In genomic region chr9:130451004-130451390, GRCh38 we compare ENCODE assay signal across 13 cellular contexts. TPM values are rescaled to one million over a fixed set of nuclear protein-coding genes. Genes with fewer than 3 reads are reported as not detected.
DNase-seq lines count a peak whose midpoint lies in the region; ATAC-seq and TF ChIP-seq lines count a peak whose summit lies in the region.
"Had no signal": no experiment of that assay in that cellular context is flagged by ENCODE, and none has a peak within 500 bp of the region (broad histone marks: within the 10 kb centered on the region; RNA-seq: fewer than 3 reads in every experiment).

No MANE protein-coding gene starts in this region.

- WGBS in esophagus squamous epithelium, 2 donors: 52 to 58% methylated on average over 4 to 6 of the region's 14 CpGs

- H3K27me3 ChIP-seq in esophagus squamous epithelium (peaks cover 0 to 19% (median 0%) of the 10 kb centered on the region in 4 donors), tibial artery (no peaks in the 10 kb centered on the region)

- TF ChIP-seq CTCF in esophagus squamous epithelium (IDR thresholded peaks at IDR 0.05) (no peak), osteocyte (IDR thresholded peaks at IDR 0.05) (no peak), tibial artery (IDR thresholded peaks at IDR 0.05) (no peak)

- ATAC-seq in GM19455 (IDR thresholded peaks at IDR 0.05; ENCODE audit: unreplicated experiment) (no peak), GM21381 (IDR thresholded peaks at IDR 0.05; ENCODE audit: unreplicated experiment) (no peak)
- ATAC-seq: stimulated activated naive CD8-positive, alpha-beta T cell treated with anti-CD3 and anti-CD28 coated beads, Interleukin-15, Interleukin-2, amounts not matched to agents 100 U/mL and 50 U/mL, for 24 hours had no signal

- H3K4me1 ChIP-seq in esophagus squamous epithelium: peaks cover 31 to 66% (median 41%) of the 10 kb centered on the region in 3 donors
- peaks cover 0 to 62% (median 44%) of the 10 kb centered on the region in 4 donors for H3K4me1 ChIP-seq in tibial artery

- H3K4me3 Mint-ChIP-seq in osteocyte (ENCODE audit: unreplicated experiment): no peak overlapping the region
- H3K4me3 Mint-ChIP-seq: CD4-positive, alpha-beta T cell; memory B cell had no signal

- H3K27ac Mint-ChIP-seq in osteocyte (ENCODE audit: unreplicated experiment): peak overlapping the region; percentile 57
- H3K27ac Mint-ChIP-seq: CD4-positive, alpha-beta T cell; memory B cell had no signal

- intact Hi-C loops in esophagus squamous epithelium (cut with DNase I): no loop called here
- intact Hi-C loops in tibial artery (cut with DNase I; ENCODE audit: low total_unique reads): no loop called here

- H3K9me3 ChIP-seq in esophagus squamous epithelium: no peaks in the 10 kb centered on the region
- H3K9me3 ChIP-seq in tibial artery: no peaks in the 10 kb centered on the region

- no peaks in the 10 kb centered on the region for H3K27me3 Mint-ChIP-seq in osteocyte (ENCODE audit: unreplicated experiment)

- DNase-seq in RPMI7951 (ENCODE audit: low read depth) (peak; percentile 51), esophagus squamous epithelium (lab: John Stamatoyannopoulos, UW) (no peak), osteocyte (ENCODE audit: extremely low spot score, unreplicated experiment) (no peak), tibial artery (no peak), CD1c-positive myeloid dendritic cell (ENCODE audit: extremely low spot score) (no peak)
- DNase-seq: CD4-positive, alpha-beta T cell; cerebellar nuclear complex had no signal

- no peak overlapping the region for H3K4me3 ChIP-seq in esophagus squamous epithelium
- H3K4me3 ChIP-seq in tibial artery: no peak overlapping the region
- H3K4me3 ChIP-seq: GM23248, skin epidermis had no signal

- TF ChIP-seq POLR2A in esophagus squamous epithelium (IDR thresholded peaks at IDR 0.05): no peak

- H3K36me3 ChIP-seq in esophagus squamous epithelium (no peaks in the 10 kb centered on the region), tibial artery (no peaks in the 10 kb centered on the region)

- H3K9me3 Mint-ChIP-seq in osteocyte (ENCODE audit: unreplicated experiment): no peaks in the 10 kb centered on the region
- H3K9me3 Mint-ChIP-seq: CD4-positive, alpha-beta T cell; memory B cell had no signal

- peaks cover 77% of the 10 kb centered on the region for H3K4me1 Mint-ChIP-seq in osteocyte (ENCODE audit: unreplicated experiment)
- H3K4me1 Mint-ChIP-seq: memory B cell had no signal

- H3K36me3 Mint-ChIP-seq in osteocyte (ENCODE audit: unreplicated experiment): no peaks in the 10 kb centered on the region
- H3K36me3 Mint-ChIP-seq: memory B cell had no signal

- H3K27ac ChIP-seq in esophagus squamous epithelium (peak overlapping the region in 3 of 4 donors; percentile 40 to 82 (median 68)), tibial artery (peak overlapping the region; percentile 13 to 39)
- H3K27ac ChIP-seq: GM23248, skin epidermis had no signal

RNA-seq across cellular contexts. Expression of gene ASS1, which starts 6.2 kb away (rescaled TPM):
- 247 and 249 TPM in 2 replicates for total RNA-seq in RPMI7951 (2014; rRNA removed; shearing (Covaris generic))
- total RNA-seq in esophagus squamous epithelium: 100 to 1,000 TPM in 2 of 4 donors, 10 to 100 TPM in 2; 33.5 to 203 (median 85.2) TPM
- total RNA-seq in osteocyte: 217 and 219 TPM in 2 replicates
- total RNA-seq: CD4-positive, alpha-beta T cell had no signal
